19 cellular contexts compared by ENCODE assay signal in genomic region chr4:140344111-140344510, GRCh38. TPM values are rescaled to one million over a fixed set of nuclear protein-coding genes. Genes with fewer than 3 reads are reported as not detected.
A peak's percentile ranks its signal among the peaks of the same experiment; 100 is the strongest.
DNase-seq lines count a peak whose midpoint lies in the region; ATAC-seq and TF ChIP-seq lines count a peak whose summit lies in the region.
"Had no signal": no experiment of that assay in that cellular context is flagged by ENCODE, and none has a peak within 500 bp of the region (broad histone marks: within the 10 kb centered on the region; RNA-seq: fewer than 3 reads in every experiment).

No MANE protein-coding gene starts in this region.

- H3K27ac ChIP-seq in upper lobe of right lung (no peak overlapping the region), ascending aorta (no peak overlapping the region)
- H3K27ac ChIP-seq: thoracic aorta had no signal

- peak overlapping the region; percentile 16 to 71 (median 50) for H3K27ac Mint-ChIP-seq in nephron
- H3K27ac Mint-ChIP-seq: dendritic cell treated with granulocyte-macrophage colony-stimulating factor and Interleukin-4, amounts not matched to agents 40 ng/mL and 50 ng/mL, for 4 days; nephron progenitor cell had no signal

- TF ChIP-seq CTCF in fibroblast of pulmonary artery (IDR thresholded peaks at IDR 0.05; ENCODE audit: low read length, missing control alignments), result no peak
- TF ChIP-seq CTCF in nephron (IDR thresholded peaks at IDR 0.05; ENCODE audit: unreplicated experiment in 3 of 3), result no peak
- TF ChIP-seq CTCF in upper lobe of right lung (IDR thresholded peaks at IDR 0.05), result no peak
- TF ChIP-seq CTCF in ascending aorta (IDR thresholded peaks at IDR 0.05), result no peak

- no peaks in the 10 kb centered on the region for H3K27me3 Mint-ChIP-seq in nephron (ENCODE audit: low read depth)

- H3K9me3 ChIP-seq in adipocyte (ENCODE audit: control insufficient read depth, low read length) (no peaks in the 10 kb centered on the region), upper lobe of right lung (no peaks in the 10 kb centered on the region), ascending aorta (no peaks in the 10 kb centered on the region)
- H3K9me3 ChIP-seq: BE2C, thoracic aorta had no signal

- H3K4me1 ChIP-seq in adipocyte (ENCODE audit: control insufficient read depth, insufficient read depth, low read length) (peaks cover 6% of the 10 kb centered on the region), upper lobe of right lung (no peaks in the 10 kb centered on the region), ascending aorta (no peaks in the 10 kb centered on the region)
- H3K4me1 ChIP-seq: BE2C had no signal

- no peak overlapping the region for H3K9ac ChIP-seq in adipocyte (ENCODE audit: low read length)

- no peaks in the 10 kb centered on the region for H3K27me3 ChIP-seq in adipocyte (replicated peaks; ENCODE audit: control insufficient read depth, insufficient read depth, low read length)
- no peaks in the 10 kb centered on the region for H3K27me3 ChIP-seq in upper lobe of right lung
- no peaks in the 10 kb centered on the region for H3K27me3 ChIP-seq in ascending aorta
- H3K27me3 ChIP-seq: BE2C had no signal

- H3K4me3 Mint-ChIP-seq in nephron, result peak overlapping the region; percentile 1 to 26 (median 20)
- H3K4me3 Mint-ChIP-seq: dendritic cell treated with granulocyte-macrophage colony-stimulating factor and Interleukin-4, amounts not matched to agents 40 ng/mL and 50 ng/mL, for 4 days; nephron progenitor cell had no signal

- H3K9me3 Mint-ChIP-seq in nephron, result peaks cover 3% of the 10 kb centered on the region
- H3K9me3 Mint-ChIP-seq: dendritic cell treated with granulocyte-macrophage colony-stimulating factor and Interleukin-4, amounts not matched to agents 40 ng/mL and 50 ng/mL, for 4 days; nephron progenitor cell had no signal

- H3K4me3 ChIP-seq in adipocyte (ENCODE audit: low read length) (no peak overlapping the region), fibroblast of pulmonary artery (replicated peaks; ENCODE audit: low read depth, low read length) (no peak overlapping the region), upper lobe of right lung (no peak overlapping the region), ascending aorta (no peak overlapping the region)
- H3K4me3 ChIP-seq: thoracic aorta had no signal

- no peaks in the 10 kb centered on the region for H3K36me3 Mint-ChIP-seq in nephron (ENCODE audit: low read depth)

- DNase-seq in adipocyte (ENCODE audit: low read depth) (peak; percentile 22), fibroblast of pulmonary artery (ENCODE audit: low read depth) (peak; percentile 46), upper lobe of right lung (no peak), cerebellar cortex (ENCODE audit: low spot score) (no peak), ascending aorta (ENCODE audit: low spot score in 2 of 2) (no peak)
- no peak for DNase-seq in activated effector memory CD4-positive, alpha-beta T cell treated with Interleukin-2 at 50 U/mL for 16 hours
- DNase-seq: activated CD4-positive, alpha-beta T cell treated with anti-CD3 and anti-CD28 coated beads for 1 hour; activated effector memory CD4-positive, alpha-beta T cell treated with anti-CD3 and anti-CD28 coated beads, Interleukin-2, amount 50 U/mL, for 16 hours; aorta; BE2C; DMS153; NCI-H1092 treated with DMSO at 0.1 percent for 48 hours; NCI-H2107; NCI-H69; nephron progenitor cell; right cardiac atrium had no signal

- no peaks in the 10 kb centered on the region for H3K36me3 ChIP-seq in adipocyte (ENCODE audit: control insufficient read depth, insufficient read depth, low read length, severe bottlenecking)
- no peaks in the 10 kb centered on the region for H3K36me3 ChIP-seq in upper lobe of right lung
- no peaks in the 10 kb centered on the region for H3K36me3 ChIP-seq in ascending aorta
- H3K36me3 ChIP-seq: BE2C, thoracic aorta had no signal

- intact Hi-C loops in upper lobe of right lung (cut with DNase I), result no loop called here
- intact Hi-C loops in ascending aorta (cut with DNase I), result no loop called here

- ATAC-seq in upper lobe of right lung, result peak; percentile 50
- ATAC-seq: right cardiac atrium had no signal

- peaks cover 5% of the 10 kb centered on the region for H3K4me1 Mint-ChIP-seq in nephron

RNA-seq across cellular contexts. Expression of gene SCOC, which starts 29.3 kb away (rescaled TPM):
- total RNA-seq in upper lobe of right lung (45.4 TPM), ascending aorta (7.2 TPM)

Comparison
In these comparisons a context has a peak if more than half of its experiments do, and no peak if none do; other contexts are left out.
1. DNase-seq: peak in adipocyte (single experiment) and fibroblast of pulmonary artery (single experiment); none in upper lobe of right lung (single experiment), cerebellar cortex (single experiment), ascending aorta (0 of 2) and activated effector memory CD4-positive, alpha-beta T cell treated with Interleukin-2 at 50 U/mL for 16 hours (single experiment).